ENCODE assay signal across 1 cellular context in genomic region chr22:41226728-41227655, GRCh38.
TF ChIP-seq lines count a peak whose summit lies in the region.

No MANE protein-coding gene starts in this region.

TF ChIP-seq in SK-N-SH, 30 proteins besides CTCF, POLR2A, EP300 and RAD21 (continued from another document):
- no peak for TF ChIP-seq IRF3 (IDR thresholded peaks at IDR 0.05; ENCODE audit: low read depth, low read length)
- no peak for TF ChIP-seq REST (IDR thresholded peaks at IDR 0.05; ENCODE audit: low read depth, low read length)
- no peak for TF ChIP-seq CHD2 (IDR thresholded peaks at IDR 0.05; ENCODE audit: low read length, partially characterized antibody)
- TF ChIP-seq GATA2 (CRISPR knock-in tag; IDR thresholded peaks at IDR 0.05): no peak
- TF ChIP-seq RXRA (IDR thresholded peaks at IDR 0.05; ENCODE audit: borderline replicate concordance, low read depth): no peak
- TF ChIP-seq FOSL2 (IDR thresholded peaks at IDR 0.05; ENCODE audit: borderline replicate concordance, low read depth): no peak
- TF ChIP-seq GABPA (IDR thresholded peaks at IDR 0.05; ENCODE audit: low read depth): no peak
- no peak for TF ChIP-seq MAX (IDR thresholded peaks at IDR 0.05; ENCODE audit: low read depth)
- TF ChIP-seq SIN3A (IDR thresholded peaks at IDR 0.05; ENCODE audit: borderline replicate concordance, low read depth, low read length): no peak
- TF ChIP-seq ZBTB33 (IDR thresholded peaks at IDR 0.05; ENCODE audit: borderline replicate concordance, low read depth): no peak
- no peak for TF ChIP-seq PBX3 (IDR thresholded peaks at IDR 0.05)
- no peak for TF ChIP-seq MEF2A (IDR thresholded peaks at IDR 0.05; ENCODE audit: borderline replicate concordance, low read depth)
